In genomic region chr9:95510610-95511231, GRCh38 we compare ENCODE assay signal across 8 cellular contexts. TPM values are rescaled to one million over a fixed set of nuclear protein-coding genes. Genes with fewer than 3 reads are reported as not detected.
A peak's percentile ranks its signal among the peaks of the same experiment; 100 is the strongest.
DNase-seq lines count a peak whose midpoint lies in the region; ATAC-seq and TF ChIP-seq lines count a peak whose summit lies in the region.

No MANE protein-coding gene starts in this region.

- intact Hi-C loops in esophagus squamous epithelium (cut with DNase I): no loop called here

- H3K36me3 ChIP-seq in esophagus squamous epithelium: no peaks in the 10 kb centered on the region

- peak; percentile 84 for DNase-seq in DMS153 treated with DMSO at 0.1 percent for 48 hours (lab: John Stamatoyannopoulos, UW; ENCODE audit: unreplicated experiment)
- DNase-seq in Jurkat, Clone E6-1 (ENCODE audit: low read depth, low spot score): peak; percentile 91
- peak; percentile 62 to 74 for DNase-seq in activated T-helper 1 cell treated with anti-CD3 and anti-CD28 coated beads, Interleukin-2, amount 50 U/mL, for 16 hours (ENCODE audit: low read depth in 1 of 2, low spot score in 1 of 2)
- DNase-seq in esophagus squamous epithelium (lab: John Stamatoyannopoulos, UW): peak; percentile 23
- DNase-seq in myocyte (ENCODE audit: low read depth): peak; percentile 94
- DNase-seq in stimulated activated CD8-positive, alpha-beta memory T cell treated with anti-CD3 and anti-CD28 coated beads, Interleukin-7, amount 100 ng/mL, for 48 hours (ENCODE audit: extremely low read depth in 1 of 2, low read depth in 1 of 2): peak; percentile 71 to 79

- peaks cover 0 to 29% (median 0%) of the 10 kb centered on the region in 4 donors for H3K27me3 ChIP-seq in esophagus squamous epithelium

- 1% methylated on average over 37 to 44 of the region's 78 CpGs for WGBS in esophagus squamous epithelium, 2 donors

- peak; percentile 38 for ATAC-seq in GM21576 (IDR thresholded peaks at IDR 0.05; ENCODE audit: unreplicated experiment)

- H3K9me3 ChIP-seq in esophagus squamous epithelium: no peaks in the 10 kb centered on the region

- peak overlapping the region; percentile 73 for H3K4me3 ChIP-seq in Jurkat, Clone E6-1 (ENCODE audit: low read length)
- peak overlapping the region; percentile 84 to 93 (median 87) for H3K4me3 ChIP-seq in esophagus squamous epithelium

- TF ChIP-seq POLR2A in esophagus squamous epithelium (IDR thresholded peaks at IDR 0.05): peak in 3 of 4 donors; percentile 81 to 86 (median 85)

- peak overlapping the region; percentile 87 to 98 (median 95) for H3K27ac ChIP-seq in esophagus squamous epithelium

- peaks cover 11 to 52% (median 13%) of the 10 kb centered on the region in 3 donors for H3K4me1 ChIP-seq in esophagus squamous epithelium

- no peak for TF ChIP-seq CTCF in esophagus squamous epithelium (IDR thresholded peaks at IDR 0.05)

TF ChIP-seq in PFSK-1, 5 proteins besides CTCF, POLR2A, EP300 and RAD21:
- TF ChIP-seq REST (IDR thresholded peaks at IDR 0.05; ENCODE audit: insufficient read depth in 1 of 2, low read depth in 2 of 2, low read length in 2 of 2) (no peak), POLR2AphosphoS5 (IDR thresholded peaks at IDR 0.05; ENCODE audit: low read depth, low read length) (peak; percentile 65; the same call in 1 of the 2 replicates), TAF1 (IDR thresholded peaks at IDR 0.05; ENCODE audit: borderline replicate concordance, insufficient read depth, low read length) (peak; percentile 33; the same call in 1 of the 2 replicates)

RNA-seq across cellular contexts. Expression of gene PTCH1, which starts 6.0 kb away (rescaled TPM):
- 1.2 TPM for polyA plus RNA-seq in Jurkat, Clone E6-1 (2012; ENCODE audit: insufficient read depth, insufficient read length)
- 18.3 TPM for polyA plus RNA-seq in PFSK-1 (2012; ENCODE audit: insufficient read length, low read depth)
- total RNA-seq in esophagus squamous epithelium (10 to 100 TPM in 1 of 4 donors, 1 to 10 TPM in 3; 1.9 to 11.6 (median 3.5) TPM), myocyte (1.7 and 3.9 TPM in 2 replicates)
- 1.8 TPM for polyA plus RNA-seq in myocyte (2012)

Comparison
In these comparisons a context has a peak if more than half of its experiments do, and no peak if none do; other contexts are left out.
1. Peak in every context shown above with its lines: DNase-seq, ATAC-seq, H3K4me3 ChIP-seq and H3K27ac ChIP-seq.
2. DNase-seq: peak in every context shown above with its lines; median percentile 94 in myocyte; 91 in Jurkat, Clone E6-1; 84 in DMS153 treated with DMSO at 0.1 percent for 48 hours; 75 in stimulated activated CD8-positive, alpha-beta memory T cell treated with anti-CD3 and anti-CD28 coated beads, Interleukin-7, amount 100 ng/mL, for 48 hours; 68 in activated T-helper 1 cell treated with anti-CD3 and anti-CD28 coated beads, Interleukin-2, amount 50 U/mL, for 16 hours; 23 in esophagus squamous epithelium.